Comparison of ENCODE assay signal across 26 cellular contexts in genomic region chr16:81273223-81273940, GRCh38. TPM values are rescaled to one million over a fixed set of nuclear protein-coding genes. Genes with fewer than 3 reads are reported as not detected.
DNase-seq lines count a peak whose midpoint lies in the region; ATAC-seq, FAIRE-seq and TF ChIP-seq lines count a peak whose summit lies in the region.
"Had no signal": no experiment of that assay in that cellular context is flagged by ENCODE, and none has a peak within 500 bp of the region (broad histone marks: within the 10 kb centered on the region; RNA-seq: fewer than 3 reads in every experiment).

No MANE protein-coding gene starts in this region.

- H3K79me2 ChIP-seq in OCI-LY3 (ENCODE audit: low read length) (no peaks in the 10 kb centered on the region), MM.1S (ENCODE audit: low read length) (no peaks in the 10 kb centered on the region)

- no peaks in the 10 kb centered on the region for H3F3A ChIP-seq in MM.1S (ENCODE audit: insufficient read depth, low read length)

- CTCF ChIA-PET in CD4-positive, alpha-beta T cell (lab: Charles Lee) = no interaction called here
- CTCF ChIA-PET in activated CD4-positive, alpha-beta T cell treated with anti-CD3 and anti-CD28 coated beads for 36 hours (lab: Charles Lee) = interaction anchor here (1.3 to 2.4 kb wide), 2 partner anchors 10 to 12 kb away, joined by 3 to 7 read pairs; no protein-coding TSS in a partner anchor

- H4K20me1 ChIP-seq in OCI-LY3 (ENCODE audit: insufficient read depth, low read length) (no peaks in the 10 kb centered on the region), MM.1S (ENCODE audit: insufficient read depth, low read length) (no peaks in the 10 kb centered on the region)
- H4K20me1 ChIP-seq: BLaER1 treated with 17β-estradiol and CSF1 and Interleukin-3, amounts not matched to agents 10 nM and 100 nM had no signal

- no peaks in the 10 kb centered on the region for H3K9me3 Mint-ChIP-seq in CD4-positive, alpha-beta T cell
- H3K9me3 Mint-ChIP-seq in activated CD4-positive, alpha-beta T cell treated with anti-CD3 and anti-CD28 coated beads for 36 hours (ENCODE audit: low read depth) = no peaks in the 10 kb centered on the region
- H3K9me3 Mint-ChIP-seq: effector memory CD8-positive, alpha-beta T cell; naive thymus-derived CD8-positive, alpha-beta T cell; stimulated activated naive CD8-positive, alpha-beta T cell treated with anti-CD3 and anti-CD28 coated beads, Interleukin-15, Interleukin-2, amounts not matched to agents 100 ng/mL and 50 ng/mL, for 24 hours had no signal

- POLR2A ChIA-PET in CD4-positive, alpha-beta T cell (lab: Charles Lee) = no interaction called here
- POLR2A ChIA-PET in activated CD4-positive, alpha-beta T cell treated with anti-CD3 and anti-CD28 coated beads for 36 hours (lab: Charles Lee) = interaction anchor here (0.6 kb wide), 1 partner anchor 93 kb away, joined by 3 read pairs; no protein-coding TSS in a partner anchor

- no peak for ATAC-seq in CD4-positive, alpha-beta T cell (ENCODE audit: poor library complexity)
- no peak for ATAC-seq in activated CD4-positive, alpha-beta T cell treated with anti-CD3 and anti-CD28 coated beads for 36 hours
- ATAC-seq: effector memory CD8-positive, alpha-beta T cell; naive thymus-derived CD8-positive, alpha-beta T cell had no signal

- H3K36me3 ChIP-seq in OCI-LY3 (replicated peaks; ENCODE audit: low read depth, low read length) = no peaks in the 10 kb centered on the region
- no peaks in the 10 kb centered on the region for H3K36me3 ChIP-seq in duodenal mucosa (ENCODE audit: control insufficient read depth in 1 of 2, insufficient read depth in 2 of 2, low read length in 2 of 2)
- no peaks in the 10 kb centered on the region for H3K36me3 ChIP-seq in mucosa of stomach (ENCODE audit: control insufficient read depth, insufficient read depth, low read length)
- peaks cover 0 to 2% of the 10 kb centered on the region in 2 donors for H3K36me3 ChIP-seq in small intestine (ENCODE audit: control insufficient read depth in 2 of 2, insufficient read depth in 2 of 2, low read length in 2 of 2)
- H3K36me3 ChIP-seq in MM.1S (replicated peaks; ENCODE audit: insufficient read depth, low read length) = no peaks in the 10 kb centered on the region
- H3K36me3 ChIP-seq: BLaER1 treated with 17β-estradiol and CSF1 and Interleukin-3, amounts not matched to agents 10 nM and 100 nM; SJCRH30; uterus had no signal

- no peaks in the 10 kb centered on the region for H3K9me2 ChIP-seq in MM.1S (replicated peaks; ENCODE audit: insufficient read depth, low read length)

- H3K27ac ChIP-seq in OCI-LY3 (ENCODE audit: low read length) (no peak overlapping the region), duodenal mucosa (ENCODE audit: low read depth, low read length) (peak overlapping the region; percentile 77), small intestine (ENCODE audit: low read depth in 1 of 2, low read length in 1 of 2) (peak overlapping the region; percentile 85 to 89), MM.1S (ENCODE audit: low read length) (no peak overlapping the region)
- no peak overlapping the region for H3K27ac ChIP-seq in CD4-positive, alpha-beta T cell (ENCODE audit: low read depth, low read length)
- H3K27ac ChIP-seq: BLaER1 treated with 17β-estradiol and CSF1 and Interleukin-3, amounts not matched to agents 10 nM and 100 nM; PC-9; SJCRH30; VCaP had no signal

- intact Hi-C loops in CD4-positive, alpha-beta T cell (cut with DNase I, micrococcal nuclease) = no loop called here
- intact Hi-C loops in activated CD4-positive, alpha-beta T cell treated with anti-CD3 and anti-CD28 coated beads for 36 hours (cut with DNase I, micrococcal nuclease) = no loop called here

- no peak overlapping the region for H3K4me3 Mint-ChIP-seq in CD4-positive, alpha-beta T cell
- H3K4me3 Mint-ChIP-seq in activated CD4-positive, alpha-beta T cell treated with anti-CD3 and anti-CD28 coated beads for 36 hours = no peak overlapping the region
- H3K4me3 Mint-ChIP-seq: effector memory CD8-positive, alpha-beta T cell; stimulated activated naive CD8-positive, alpha-beta T cell treated with anti-CD3 and anti-CD28 coated beads, Interleukin-15, Interleukin-2, amounts not matched to agents 100 ng/mL and 50 ng/mL, for 24 hours had no signal

- H3K4me3 ChIP-seq in OCI-LY3 (ENCODE audit: low read length) = peak overlapping the region; percentile 35; the same call in 1 of the 2 replicates
- no peak overlapping the region for H3K4me3 ChIP-seq in duodenal mucosa (ENCODE audit: low read depth in 1 of 2, low read length in 2 of 2)
- no peak overlapping the region for H3K4me3 ChIP-seq in mucosa of stomach (ENCODE audit: low read length)
- no peak overlapping the region for H3K4me3 ChIP-seq in small intestine (ENCODE audit: low read depth in 1 of 2, low read length in 2 of 2)
- H3K4me3 ChIP-seq in MM.1S (ENCODE audit: low read length) = no peak overlapping the region
- H3K4me3 ChIP-seq: BLaER1 treated with 17β-estradiol and CSF1 and Interleukin-3, amounts not matched to agents 10 nM and 100 nM; PC-9; SJCRH30; smooth muscle cell; uterus had no signal

- H3K27me3 Mint-ChIP-seq in CD4-positive, alpha-beta T cell = peaks cover 6% of the 10 kb centered on the region
- peaks cover 2% of the 10 kb centered on the region for H3K27me3 Mint-ChIP-seq in activated CD4-positive, alpha-beta T cell treated with anti-CD3 and anti-CD28 coated beads for 36 hours

- FAIRE-seq in small intestine (lab: Jason Lieb, UNC) = no peak
- FAIRE-seq: HTR-8/SVneo had no signal

- no peak overlapping the region for H3K27ac Mint-ChIP-seq in CD4-positive, alpha-beta T cell
- no peak overlapping the region for H3K27ac Mint-ChIP-seq in activated CD4-positive, alpha-beta T cell treated with anti-CD3 and anti-CD28 coated beads for 36 hours
- H3K27ac Mint-ChIP-seq: naive thymus-derived CD8-positive, alpha-beta T cell; stimulated activated naive CD8-positive, alpha-beta T cell treated with anti-CD3 and anti-CD28 coated beads, Interleukin-15, Interleukin-2, amounts not matched to agents 100 ng/mL and 50 ng/mL, for 24 hours had no signal

- H3K36me3 Mint-ChIP-seq in CD4-positive, alpha-beta T cell (ENCODE audit: low read depth) = no peaks in the 10 kb centered on the region
- no peaks in the 10 kb centered on the region for H3K36me3 Mint-ChIP-seq in activated CD4-positive, alpha-beta T cell treated with anti-CD3 and anti-CD28 coated beads for 36 hours (ENCODE audit: low read depth)
- H3K36me3 Mint-ChIP-seq: naive thymus-derived CD8-positive, alpha-beta T cell had no signal

- DNase-seq in small intestine = no peak
- DNase-seq in AML-193 (lab: John Stamatoyannopoulos, UW) = no peak
- no peak for DNase-seq in MM.1S
- no peak for DNase-seq in CD4-positive, alpha-beta T cell
- DNase-seq in activated CD4-positive, alpha-beta T cell treated with anti-CD3 and anti-CD28 coated beads for 36 hours = no peak
- DNase-seq: activated gamma-delta T cell; amniotic stem cell; effector memory CD8-positive, alpha-beta T cell; naive thymus-derived CD8-positive, alpha-beta T cell; NCI-H1048; NCI-H1930; NCI-H2227 treated with DMSO at 0.1 percent for 48 hours; SJCRH30; stimulated activated CD4-positive, alpha-beta T cell treated with anti-CD3 and anti-CD28 coated beads, Interleukin-4, amount 100 ng/mL, for 24 hours; T-helper 2 cell; uterus had no signal

- 62 to 69% (median 63%) methylated on average over 10 of the region's 10 CpGs for WGBS in small intestine, 3 donors

- no peaks in the 10 kb centered on the region for H3K27me3 ChIP-seq in OCI-LY3 (ENCODE audit: low read depth, low read length)
- no peaks in the 10 kb centered on the region for H3K27me3 ChIP-seq in duodenal mucosa (ENCODE audit: control insufficient read depth in 1 of 2, insufficient read depth in 2 of 2, low read length in 2 of 2)
- H3K27me3 ChIP-seq in mucosa of stomach (ENCODE audit: control insufficient read depth, insufficient read depth, low read length) = no peaks in the 10 kb centered on the region
- no peaks in the 10 kb centered on the region for H3K27me3 ChIP-seq in small intestine (ENCODE audit: control insufficient read depth in 2 of 2, insufficient read depth in 2 of 2, low read length in 2 of 2)
- H3K27me3 ChIP-seq in MM.1S (replicated peaks; ENCODE audit: insufficient read depth, low read length) = no peaks in the 10 kb centered on the region
- H3K27me3 ChIP-seq in CD4-positive, alpha-beta T cell (ENCODE audit: control insufficient read depth, insufficient read depth, low read length) = no peaks in the 10 kb centered on the region
- H3K27me3 ChIP-seq: BLaER1 treated with 17β-estradiol and CSF1 and Interleukin-3, amounts not matched to agents 10 nM and 100 nM; SJCRH30; uterus had no signal

- peak overlapping the region; percentile 30; the same call in 1 of the 2 replicates for H3K9ac ChIP-seq in OCI-LY3 (ENCODE audit: low read length)
- peak overlapping the region; percentile 51 to 69 for H3K9ac ChIP-seq in duodenal mucosa (ENCODE audit: low read depth in 1 of 2, low read length in 2 of 2)
- peak overlapping the region; percentile 10 for H3K9ac ChIP-seq in mucosa of stomach (ENCODE audit: low read length)
- no peak overlapping the region for H3K9ac ChIP-seq in MM.1S (ENCODE audit: low read length)
- H3K9ac ChIP-seq: BLaER1 treated with 17β-estradiol and CSF1 and Interleukin-3, amounts not matched to agents 10 nM and 100 nM had no signal

- no peaks in the 10 kb centered on the region for H3K9me3 ChIP-seq in OCI-LY3 (ENCODE audit: insufficient read depth, low read length)
- no peaks in the 10 kb centered on the region for H3K9me3 ChIP-seq in duodenal mucosa (ENCODE audit: control insufficient read depth in 1 of 2, low read length in 2 of 2)
- H3K9me3 ChIP-seq in mucosa of stomach (ENCODE audit: control insufficient read depth, low read length) = no peaks in the 10 kb centered on the region
- no peaks in the 10 kb centered on the region for H3K9me3 ChIP-seq in small intestine (ENCODE audit: control insufficient read depth, low read depth)
- H3K9me3 ChIP-seq in MM.1S (replicated peaks; ENCODE audit: insufficient read depth, low read length) = no peaks in the 10 kb centered on the region
- no peaks in the 10 kb centered on the region for H3K9me3 ChIP-seq in CD4-positive, alpha-beta T cell (ENCODE audit: control insufficient read depth, low read length)
- H3K9me3 ChIP-seq: BLaER1 treated with 17β-estradiol and CSF1 and Interleukin-3, amounts not matched to agents 10 nM and 100 nM; SJCRH30; uterus had no signal

- H3K4me1 ChIP-seq in OCI-LY3 (ENCODE audit: low read length) = peaks cover 10% of the 10 kb centered on the region
- H3K4me1 ChIP-seq in duodenal mucosa (ENCODE audit: control insufficient read depth in 1 of 2, insufficient read depth in 2 of 2, low read length in 2 of 2) = peaks cover 26 to 34% of the 10 kb centered on the region in 2 donors
- peaks cover 53% of the 10 kb centered on the region for H3K4me1 ChIP-seq in mucosa of stomach (ENCODE audit: control insufficient read depth, insufficient read depth, low read length)
- peaks cover 9 to 13% of the 10 kb centered on the region in 2 donors for H3K4me1 ChIP-seq in small intestine (ENCODE audit: control insufficient read depth in 2 of 2, insufficient read depth in 1 of 2, low read depth in 1 of 2, low read length in 1 of 2)
- no peaks in the 10 kb centered on the region for H3K4me1 ChIP-seq in MM.1S (ENCODE audit: low read length)
- H3K4me1 ChIP-seq: BLaER1 treated with 17β-estradiol and CSF1 and Interleukin-3, amounts not matched to agents 10 nM and 100 nM; SJCRH30; uterus had no signal

- no peaks in the 10 kb centered on the region for H3K4me1 Mint-ChIP-seq in CD4-positive, alpha-beta T cell (ENCODE audit: low read depth)
- no peaks in the 10 kb centered on the region for H3K4me1 Mint-ChIP-seq in activated CD4-positive, alpha-beta T cell treated with anti-CD3 and anti-CD28 coated beads for 36 hours
- H3K4me1 Mint-ChIP-seq: naive thymus-derived CD8-positive, alpha-beta T cell had no signal

- H3K4me2 ChIP-seq in OCI-LY3 (ENCODE audit: low read length) = peak overlapping the region; percentile 48
- H3K4me2 ChIP-seq in MM.1S (ENCODE audit: low read depth, low read length) = no peak overlapping the region
- H3K4me2 ChIP-seq: BLaER1 treated with 17β-estradiol and CSF1 and Interleukin-3, amounts not matched to agents 10 nM and 100 nM; PC-9; smooth muscle cell had no signal

- H2AFZ ChIP-seq in OCI-LY3 (ENCODE audit: low read depth, low read length) (peak overlapping the region; percentile 88), MM.1S (ENCODE audit: low read length) (no peak overlapping the region)
- H2AFZ ChIP-seq: PC-9 had no signal

- TF ChIP-seq CTCF in OCI-LY3 (IDR thresholded peaks at IDR 0.05; ENCODE audit: low read depth, low read length) (no peak), MM.1S (IDR thresholded peaks at IDR 0.05; ENCODE audit: low read length) (no peak)
- no peak for TF ChIP-seq CTCF in CD4-positive, alpha-beta T cell (IDR thresholded peaks at IDR 0.05)

RNA-seq across cellular contexts. Expression of gene BCO1, which starts 34.9 kb away (rescaled TPM):
- polyA plus RNA-seq in small intestine = 10 to 100 TPM in 2 of 3 donors, 1 to 10 TPM in 1; 4.9 to 31.1 (median 30.8) TPM
- total RNA-seq in CD4-positive, alpha-beta T cell = not detected
- not detected for total RNA-seq in activated CD4-positive, alpha-beta T cell treated with anti-CD3 and anti-CD28 coated beads for 36 hours
- total RNA-seq: naive thymus-derived CD8-positive, alpha-beta T cell; posterior vena cava; SJCRH30; smooth muscle cell had no signal
- polyA plus RNA-seq: naive thymus-derived CD8-positive, alpha-beta T cell; smooth muscle cell had no signal

RNA-seq across cellular contexts. Expression of gene GAN, which starts 41.4 kb away (rescaled TPM):
- polyA plus RNA-seq in small intestine = 1 to 10 TPM in 1 of 3 donors, under 1 TPM in 2; 0.27 to 1.8 (median 0.89) TPM
- 1 to 10 TPM; 4.5 to 4.7 TPM for total RNA-seq in CD4-positive, alpha-beta T cell
- total RNA-seq in activated CD4-positive, alpha-beta T cell treated with anti-CD3 and anti-CD28 coated beads for 36 hours = 10 to 100 TPM; 13.4 to 13.8 TPM

Comparison
In these comparisons a context has a peak if more than half of its experiments do, and no peak if none do; other contexts are left out.
1. H3K27ac ChIP-seq: peak in duodenal mucosa (single experiment) and small intestine (2 of 2); none in OCI-LY3 (single experiment), MM.1S (single experiment) and CD4-positive, alpha-beta T cell (single experiment).